ENCODE assay signal across 19 cellular contexts in genomic region chr15:80095511-80095910, GRCh38. TPM values are rescaled to one million over a fixed set of nuclear protein-coding genes. Genes with fewer than 3 reads are reported as not detected.
DNase-seq lines count a peak whose midpoint lies in the region; ATAC-seq, FAIRE-seq and TF ChIP-seq lines count a peak whose summit lies in the region.
"Had no signal": no experiment of that assay in that cellular context is flagged by ENCODE, and none has a peak within 500 bp of the region (broad histone marks: within the 10 kb centered on the region; RNA-seq: fewer than 3 reads in every experiment).

No MANE protein-coding gene starts in this region.

- H3K36me3 ChIP-seq in OCI-LY1 (ENCODE audit: insufficient read depth, low read length) = no peaks in the 10 kb centered on the region
- H3K36me3 ChIP-seq in H1 (ENCODE audit: control insufficient read depth in 2 of 4, insufficient read depth in 4 of 4, low read length in 3 of 4) = no peaks in the 10 kb centered on the region

- no peak overlapping the region for H2BK12ac ChIP-seq in H1 (ENCODE audit: low read depth, low read length)

- ATAC-seq in HG02798 (IDR thresholded peaks at IDR 0.05; ENCODE audit: poor library complexity, unreplicated experiment) = no peak
- no peak for ATAC-seq in GM21717 (IDR thresholded peaks at IDR 0.05; ENCODE audit: unreplicated experiment)

- FAIRE-seq in GM18507 (lab: Jason Lieb, UNC) (peak; percentile 49), H1 (lab: Jason Lieb, UNC) (peak; percentile 36)
- FAIRE-seq: A204.1, H54 had no signal

- no peak overlapping the region for H2BK5ac ChIP-seq in H1 (ENCODE audit: low read depth, low read length)

- no peaks in the 10 kb centered on the region; the same call in 1 of the 2 replicates for H3F3A ChIP-seq in OCI-LY1 (ENCODE audit: insufficient read depth, low read length)

- H3K56ac ChIP-seq in H1 (replicated peaks; ENCODE audit: insufficient read length, low read depth, low read length) = no peak overlapping the region

- no peak overlapping the region for H2AFZ ChIP-seq in OCI-LY1 (ENCODE audit: low read length)
- no peak overlapping the region for H2AFZ ChIP-seq in H1 (ENCODE audit: low read length)
- H2AFZ ChIP-seq: GM23248 had no signal

- H2AK5ac ChIP-seq in H1 (ENCODE audit: low read depth, low read length) = no peak overlapping the region

- H3K14ac ChIP-seq in H1 (ENCODE audit: insufficient read length) = no peak overlapping the region

- no peak overlapping the region; the same call in 1 of the 2 replicates for H3K9ac ChIP-seq in OCI-LY1 (ENCODE audit: low read length)
- H3K9ac ChIP-seq in H1 (replicated peaks in 1 of 4; ENCODE audit: extremely low read depth in 1 of 4, low read depth in 3 of 4, low read length in 3 of 4) = no peak overlapping the region
- H3K9ac ChIP-seq: GM23248 had no signal

- TF ChIP-seq EP300 in H1 (IDR thresholded peaks at IDR 0.05; ENCODE audit: borderline replicate concordance in 1 of 2, low read depth in 2 of 2, low read length in 2 of 2) = no peak

- H3K27ac ChIP-seq in OCI-LY1 (ENCODE audit: low read depth, low read length, poor library complexity, severe bottlenecking) = peak overlapping the region; percentile 51
- H3K27ac ChIP-seq in H1 (ENCODE audit: low read depth, low read length) = no peak overlapping the region
- H3K27ac ChIP-seq: GM23248, HL-60 had no signal

- no peaks in the 10 kb centered on the region for H3K9me3 ChIP-seq in OCI-LY1 (ENCODE audit: low read length)
- no peaks in the 10 kb centered on the region for H3K9me3 ChIP-seq in H1 (ENCODE audit: insufficient read depth in 2 of 2, low read depth in 1 of 2, low read length in 1 of 2)

- H4K8ac ChIP-seq in H1 (ENCODE audit: extremely low read depth, insufficient read depth, low read length) = no peak overlapping the region

- H3K4me1 ChIP-seq in OCI-LY1 (ENCODE audit: insufficient read depth, low read length, severe bottlenecking) (peaks cover 68% of the 10 kb centered on the region), H1 (replicated peaks in 1 of 4; ENCODE audit: control insufficient read depth in 3 of 4, insufficient read depth in 4 of 4, low read length in 3 of 4) (no peaks in the 10 kb centered on the region; a peak in 1 of 7 replicates)

- no peak overlapping the region for H2BK15ac ChIP-seq in H1 (ENCODE audit: low read length)

- DNase-seq in GM18507 (ENCODE audit: extremely low spot score, insufficient read length, low read depth) = no peak
- DNase-seq in H1 (ENCODE audit: low read depth in 1 of 2, low spot score in 2 of 2) = no peak
- DNase-seq in NCI-H2227 treated with DMSO at 0.1 percent for 48 hours (lab: John Stamatoyannopoulos, UW) = no peak
- DNase-seq in stimulated activated CD4-positive, alpha-beta T cell treated with anti-CD3 and anti-CD28 coated beads, Interleukin-1b, Interleukin-23, amount 100 ng/mL, for 48 hours = no peak
- DNase-seq: ACHN; AML-193; CD4-positive, alpha-beta memory T cell; DMS153; DMS79; GDM1; GM23248; HCEC 1CT; HFFc6 had no signal

- no peak overlapping the region for H4K5ac ChIP-seq in H1 (ENCODE audit: insufficient read length, low read depth, low read length)

- no peaks in the 10 kb centered on the region for H3K27me3 ChIP-seq in OCI-LY1 (ENCODE audit: insufficient read depth, low read length)
- H3K27me3 ChIP-seq in H1 (replicated peaks in 1 of 4; ENCODE audit: control insufficient read depth in 3 of 4, extremely low read depth in 1 of 4, insufficient read depth in 3 of 4, low read length in 3 of 4) = no peaks in the 10 kb centered on the region

- no peaks in the 10 kb centered on the region for H3K23me2 ChIP-seq in H1 (ENCODE audit: low read depth, low read length)

- H3K23ac ChIP-seq in H1 (ENCODE audit: insufficient read length) = no peak overlapping the region

- H3K18ac ChIP-seq in H1 (ENCODE audit: extremely low read depth, low read length) = no peak overlapping the region

- TF ChIP-seq RAD21 in H1 (IDR thresholded peaks at IDR 0.05 in 1 of 2, conservative IDR thresholded peaks at IDR 0.05 in 1 of 2; ENCODE audit: low read depth in 2 of 2, low read length in 2 of 2) = no peak

- no peak overlapping the region for H3K4ac ChIP-seq in H1 (replicated peaks; ENCODE audit: insufficient read length, low read depth, low read length)

- 83% methylated on average over 4 of the region's 4 CpGs; no CpG with 5 or more reads in 1 of the 2 experiments for WGBS in H1 (ENCODE audit: extremely low coverage in 1 of 2, insufficient coverage in 1 of 2, insufficient read length in 1 of 2, insufficient replicate concordance in 2 of 2, low coverage in 1 of 2, low lambda C conversion rate in 2 of 2, missing lambda C conversion rate in 1 of 2), 2 experiments

- H3K4me2 ChIP-seq in OCI-LY1 (ENCODE audit: low read length) (peak overlapping the region; percentile 37; the same call in 1 of the 2 replicates), H1 (ENCODE audit: insufficient read depth in 1 of 2, low read depth in 2 of 2, low read length in 2 of 2) (no peak overlapping the region)

- no peak overlapping the region for H4K91ac ChIP-seq in H1 (replicated peaks; ENCODE audit: insufficient read length, low read length)

- H3K79me2 ChIP-seq in OCI-LY1 (ENCODE audit: insufficient read depth, low read length) = peaks cover 83% of the 10 kb centered on the region
- peaks cover 0 to 95% of the 10 kb centered on the region in 2 experiments; a peak in 3 of 4 replicates for H3K79me2 ChIP-seq in H1 (ENCODE audit: control insufficient read depth in 1 of 2, insufficient read depth in 2 of 2, low read length in 2 of 2)

- no peak overlapping the region for H2BK20ac ChIP-seq in H1 (ENCODE audit: low read length)

- peaks cover 2% of the 10 kb centered on the region for H3K79me1 ChIP-seq in H1 (ENCODE audit: low read depth, low read length)

- CTCF ChIA-PET in H1 (lab: Charles Lee; ENCODE audit: partially characterized antibody) = interaction anchor here (1.4 kb wide), 1 partner anchor 8 kb away, joined by 3 read pairs; no protein-coding TSS in a partner anchor

- no peaks in the 10 kb centered on the region for H4K20me1 ChIP-seq in OCI-LY1 (ENCODE audit: insufficient read depth, low read length)
- H4K20me1 ChIP-seq in H1 (replicated peaks in 1 of 2; ENCODE audit: control insufficient read depth in 1 of 2, insufficient read depth in 2 of 2, low read length in 2 of 2) = peaks cover 9 to 10% of the 10 kb centered on the region in 2 experiments

- POLR2A ChIA-PET in H1 (lab: Charles Lee; ENCODE audit: partially characterized antibody) = interaction anchor here (1.5 kb wide), 1 partner anchor 10 kb away, joined by 4 read pairs; no protein-coding TSS in a partner anchor

- H2BK120ac ChIP-seq in H1 (replicated peaks; ENCODE audit: low read depth, low read length) = no peak overlapping the region

- no peaks in the 10 kb centered on the region for H3K9me2 ChIP-seq in OCI-LY1 (ENCODE audit: low read depth, low read length)

- no peak overlapping the region for H3K4me3 ChIP-seq in OCI-LY1 (ENCODE audit: low read depth, low read length, poor library complexity, severe bottlenecking)
- no peak overlapping the region for H3K4me3 ChIP-seq in H1 (ENCODE audit: extremely low read depth in 1 of 4, insufficient read depth in 2 of 4, low read depth in 3 of 4, low read length in 4 of 4)
- H3K4me3 ChIP-seq: GM23248 had no signal

- TF ChIP-seq CTCF in OCI-LY1 (IDR thresholded peaks at IDR 0.05; ENCODE audit: low read length) (no peak), H1 (IDR thresholded peaks at IDR 0.05; ENCODE audit: control extremely low read depth in 1 of 3, insufficient read depth in 1 of 3, low read depth in 1 of 3, low read length in 3 of 3) (no peak)

- TF ChIP-seq POLR2A in H1 (IDR thresholded peaks at IDR 0.05; ENCODE audit: control extremely low read depth in 1 of 2, low read depth in 2 of 2, low read length in 2 of 2) = no peak

TF ChIP-seq in H1, 55 proteins besides CTCF, POLR2A, EP300 and RAD21 (continues in another document):
- TF ChIP-seq ZNF274 (IDR thresholded peaks at IDR 0.05; ENCODE audit: borderline replicate concordance, extremely low read depth, low read length) (no peak), TCF12 (IDR thresholded peaks at IDR 0.05; ENCODE audit: low read depth, low read length) (no peak), BACH1 (IDR thresholded peaks at IDR 0.05; ENCODE audit: low read length) (no peak), MAFK (IDR thresholded peaks at IDR 0.05; ENCODE audit: low read depth, low read length) (no peak), USF2 (IDR thresholded peaks at IDR 0.05; ENCODE audit: low read length) (no peak), RFX5 (IDR thresholded peaks at IDR 0.05; ENCODE audit: borderline replicate concordance, low read depth, low read length) (no peak), EZH2 (IDR thresholded peaks at IDR 0.05; ENCODE audit: low read depth, low read length, severe bottlenecking) (no peak), HDAC2 (IDR thresholded peaks at IDR 0.05; ENCODE audit: borderline replicate concordance in 1 of 2, low read depth in 2 of 2, low read length in 2 of 2) (no peak)

RNA-seq across cellular contexts. Expression of gene ZFAND6, which starts 36.0 kb away (rescaled TPM):
- total RNA-seq in H1 (2021; fragmentation: NEBNext Ultra II Directional; extraction: Animal tissue kit (Norgen Biotek cat#: 25700)) = 122 and 136 TPM in 2 replicates
- 158 and 237 TPM in 2 replicates for polyA plus RNA-seq in H1 (2011; rRNA removed)
- polyA plus RNA-seq in H1 (2011; cell fraction: cytosol; rRNA removed) = 219 TPM
- 92.7 TPM for polyA plus RNA-seq in H1 (2011; cell fraction: nucleus; rRNA removed)
- polyA plus RNA-seq in H1 (2012, experiment 1 of 2) = 105 to 113 TPM (median 109 TPM) in 4 replicates
- polyA plus RNA-seq in H1 (2012, experiment 2 of 2) = 22.2 TPM
- polyA plus RNA-seq in H1 (2013, experiment 1 of 2) = 111 TPM
- 123 TPM for polyA plus RNA-seq in H1 (2013, experiment 2 of 2)
- polyA minus RNA-seq in H1 (2011; rRNA and poly(A)+ RNA removed) = 200 and 255 TPM in 2 replicates
- 132 TPM for polyA minus RNA-seq in H1 (2011; cell fraction: cytosol; rRNA and poly(A)+ RNA removed)
- 127 TPM for polyA minus RNA-seq in H1 (2011; cell fraction: nucleus; rRNA and poly(A)+ RNA removed)

RNA-seq across cellular contexts. Expression of gene FAH, which starts 57.3 kb away (rescaled TPM):
- total RNA-seq in H1 (2021; fragmentation: NEBNext Ultra II Directional; extraction: Animal tissue kit (Norgen Biotek cat#: 25700)) = 19.0 and 21.7 TPM in 2 replicates
- 20.0 and 26.6 TPM in 2 replicates for polyA plus RNA-seq in H1 (2011; rRNA removed)
- 22.0 TPM for polyA plus RNA-seq in H1 (2011; cell fraction: cytosol; rRNA removed)
- 76.4 TPM for polyA plus RNA-seq in H1 (2011; cell fraction: nucleus; rRNA removed)
- polyA plus RNA-seq in H1 (2012, experiment 1 of 2) = 20.1 to 35.2 TPM (median 27.3 TPM) in 4 replicates
- polyA plus RNA-seq in H1 (2012, experiment 2 of 2) = 26.1 TPM
- 17.0 TPM for polyA plus RNA-seq in H1 (2013, experiment 1 of 2)
- 13.7 TPM for polyA plus RNA-seq in H1 (2013, experiment 2 of 2)
- 43.9 and 46.3 TPM in 2 replicates for polyA minus RNA-seq in H1 (2011; rRNA and poly(A)+ RNA removed)
- 20.6 TPM for polyA minus RNA-seq in H1 (2011; cell fraction: cytosol; rRNA and poly(A)+ RNA removed)
- 29.4 TPM for polyA minus RNA-seq in H1 (2011; cell fraction: nucleus; rRNA and poly(A)+ RNA removed)
